Comparison of ENCODE assay signal across 1 cellular context in genomic region chr20:34004227-34004626, GRCh38.
TF ChIP-seq lines count a peak whose summit lies in the region.

No MANE protein-coding gene starts in this region.

TF ChIP-seq in GM12878, 131 proteins besides CTCF, POLR2A, EP300 and RAD21:
- no peak for TF ChIP-seq NBN (IDR thresholded peaks at IDR 0.05)
- TF ChIP-seq CEBPZ (IDR thresholded peaks at IDR 0.05; ENCODE audit: low read depth, low read length): no peak
- no peak for TF ChIP-seq MXI1 (IDR thresholded peaks at IDR 0.05; ENCODE audit: low read depth, low read length)
- no peak for TF ChIP-seq RELA (IDR thresholded peaks at IDR 0.05; ENCODE audit: borderline replicate concordance, partially characterized antibody)
- no peak for TF ChIP-seq POU2F2 (IDR thresholded peaks at IDR 0.05; ENCODE audit: borderline replicate concordance, low read depth, low read length)
- TF ChIP-seq PKNOX1 (IDR thresholded peaks at IDR 0.05): no peak
- TF ChIP-seq KLF5 (IDR thresholded peaks at IDR 0.05; ENCODE audit: partially characterized antibody): no peak
- no peak for TF ChIP-seq NR2C2 (IDR thresholded peaks at IDR 0.05; ENCODE audit: borderline replicate concordance, control insufficient read depth, insufficient read length, low read depth)
